ENCODE assay signal across 29 cellular contexts in the genomic region with DNA sequence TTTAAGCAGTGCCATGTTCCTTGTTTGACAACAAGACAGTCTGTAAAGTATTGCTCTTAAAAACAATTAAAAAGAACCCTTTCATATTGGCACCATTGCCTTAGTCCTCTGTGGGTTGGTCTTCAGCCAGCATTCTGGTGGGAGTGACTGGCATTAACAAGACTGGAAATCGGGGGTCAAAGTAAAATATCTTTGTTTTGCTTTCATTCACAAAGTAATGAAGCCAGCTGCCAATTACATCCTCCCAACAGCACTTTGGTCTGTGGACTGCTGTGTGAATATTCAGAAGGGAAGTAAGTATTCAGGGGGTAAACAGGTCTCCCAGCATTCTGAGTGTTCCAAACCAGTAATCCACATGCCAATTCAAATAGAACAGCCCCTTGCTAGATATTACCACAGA. TPM values are rescaled to one million over a fixed set of nuclear protein-coding genes. Genes with fewer than 3 reads are reported as not detected.
"Had no signal": no experiment of that assay in that cellular context is flagged by ENCODE, and none has a peak within 500 bp of the region (broad histone marks: within the 10 kb centered on the region; RNA-seq: fewer than 3 reads in every experiment).

No MANE protein-coding gene starts in this region.

- DNase-seq: cortex of kidney; effector memory CD4-positive, alpha-beta T cell; esophagus squamous epithelium; foreskin fibroblast; glutamatergic neuron; kidney; left cardiac atrium; left ventricle myocardium inferior; lower lobe of right lung; natural killer cell; occipital lobe; pancreas; spleen; stimulated activated CD4-positive, alpha-beta T cell treated with anti-CD3 and anti-CD28 coated beads, Interleukin-15, amount 100 ng/mL, for 24 hours; stimulated activated CD4-positive, alpha-beta T cell treated with anti-CD3 and anti-CD28 coated beads, Interleukin-1b, Interleukin-23, amount 100 ng/mL, for 48 hours; stimulated activated CD4-positive, alpha-beta T cell treated with anti-CD3 and anti-CD28 coated beads, Interleukin-4, amount 100 ng/mL, for 24 hours; testis had no signal

- H3K4me2 ChIP-seq: neural progenitor cell had no signal

- H3K4me1 ChIP-seq: gastroesophageal sphincter, neural progenitor cell, testis had no signal

- ATAC-seq: gastroesophageal sphincter; left cardiac atrium; lower lobe of right lung; natural killer cell; pancreas; sciatic nerve; stimulated activated memory B cell treated with anti-CD40 and anti-IgM and Interleukin-4, amounts not matched to agents 10 μg/mL and 1 μg/mL and 100 μg/mL, for 72 hours had no signal

- H3K27ac ChIP-seq: esophagus squamous epithelium, gastroesophageal sphincter, left ventricle myocardium inferior, lower lobe of right lung, neural progenitor cell, pancreas, testis had no signal

- H3K9me3 ChIP-seq: esophagus squamous epithelium, gastroesophageal sphincter, left ventricle myocardium inferior, lower lobe of right lung, pancreas, spleen, testis, tibial nerve had no signal

- FAIRE-seq: kidney, pancreas, urothelium cell line had no signal

- H3K9ac ChIP-seq: neural progenitor cell had no signal

- H3K27me3 ChIP-seq: esophagus squamous epithelium, gastroesophageal sphincter, neural progenitor cell, pancreas, spleen, testis, tibial nerve had no signal

- H3K36me3 ChIP-seq: neural progenitor cell had no signal

- H3K36me3 Mint-ChIP-seq: memory B cell; natural killer cell; stimulated activated memory B cell treated with anti-CD40 and anti-IgM and Interleukin-4, amounts not matched to agents 10 μg/mL and 1 μg/mL and 100 μg/mL, for 72 hours had no signal

- H2AFZ ChIP-seq: neural progenitor cell had no signal

- H3K4me3 ChIP-seq: esophagus squamous epithelium, gastroesophageal sphincter, left ventricle myocardium inferior, lower lobe of right lung, neural progenitor cell, pancreas, spleen, testis, tibial nerve had no signal

- H3K27ac Mint-ChIP-seq: memory B cell; mesothelial cell of epicardium; natural killer cell; neural progenitor cell; progenitor cell of endocrine pancreas; stimulated activated memory B cell treated with anti-CD40 and anti-IgM and Interleukin-4, amounts not matched to agents 10 μg/mL and 1 μg/mL and 100 μg/mL, for 72 hours; stimulated activated naive CD8-positive, alpha-beta T cell treated with anti-CD3 and anti-CD28 coated beads, Interleukin-15, Interleukin-2, amounts not matched to agents 100 ng/mL and 50 ng/mL, for 24 hours had no signal

- H3K9me3 Mint-ChIP-seq: memory B cell; mesothelial cell of epicardium; natural killer cell; neural progenitor cell; stimulated activated memory B cell treated with anti-CD40 and anti-IgM and Interleukin-4, amounts not matched to agents 10 μg/mL and 1 μg/mL and 100 μg/mL, for 72 hours; stimulated activated naive CD8-positive, alpha-beta T cell treated with anti-CD3 and anti-CD28 coated beads, Interleukin-15, Interleukin-2, amounts not matched to agents 100 ng/mL and 50 ng/mL, for 24 hours had no signal

RNA-seq across cellular contexts. Expression of a gene that starts 56.7 kb away (rescaled TPM):
- total RNA-seq: epithelial cell of proximal tubule, myocyte had no signal
